In genomic region chr9:125272697-125273096, GRCh38 we compare ENCODE assay signal across 15 cellular contexts. TPM values are rescaled to one million over a fixed set of nuclear protein-coding genes. Genes with fewer than 3 reads are reported as not detected.
DNase-seq lines count a peak whose midpoint lies in the region; ATAC-seq and TF ChIP-seq lines count a peak whose summit lies in the region.
"Had no signal": no experiment of that assay in that cellular context is flagged by ENCODE, and none has a peak within 500 bp of the region (broad histone marks: within the 10 kb centered on the region; RNA-seq: fewer than 3 reads in every experiment).

No MANE protein-coding gene starts in this region.

- WGBS in mesenchymal stem cell: 95% methylated on average over 2 of the region's 3 CpGs

- intact Hi-C loops in A673 (cut with micrococcal nuclease; ENCODE audit: unreplicated experiment): no loop called here

- CTCF ChIA-PET in A673 (lab: Charles Lee): interaction anchor here (0.6 to 0.7 kb wide), 2 partner anchors 9 to 17 kb away, joined by 4 to 7 read pairs; no protein-coding TSS in a partner anchor

- POLR2A ChIA-PET in A673 (lab: Charles Lee; ENCODE audit: low non-redundant PET): no interaction called here

- in situ Hi-C loops in ACHN (cut with HindIII; ENCODE audit: low pct_ligation_motif_present, low pct_unique_long_range_greater_than_20kb, low sequenced_read_pairs): no loop called here

- no peak overlapping the region for H3K18ac ChIP-seq in mesenchymal stem cell (ENCODE audit: low read depth in 1 of 2, low read length in 2 of 2)

- H2AK5ac ChIP-seq in mesenchymal stem cell (ENCODE audit: low read length, severe bottlenecking): no peak overlapping the region

- H3K9ac ChIP-seq in HUES48 (ENCODE audit: low read depth, low read length) (no peak overlapping the region; the same call in 1 of the 2 replicates), mesenchymal stem cell (ENCODE audit: low read length) (no peak overlapping the region)
- H3K9ac ChIP-seq: BLaER1, neural progenitor cell had no signal

- H3K27me3 ChIP-seq in A673 (replicated peaks; ENCODE audit: insufficient read depth, low read depth, low read length, poor library complexity) (no peaks in the 10 kb centered on the region), HUES48 (ENCODE audit: control insufficient read depth, insufficient read depth, low read length) (no peaks in the 10 kb centered on the region), mesenchymal stem cell (ENCODE audit: control insufficient read depth in 1 of 2, insufficient read depth in 1 of 2, low read length in 2 of 2) (no peaks in the 10 kb centered on the region)
- H3K27me3 ChIP-seq: BLaER1, neural progenitor cell had no signal

- no peak overlapping the region for H2BK15ac ChIP-seq in mesenchymal stem cell (ENCODE audit: low read depth, poor library complexity, severe bottlenecking)

- no peak overlapping the region for H3K4me3 ChIP-seq in A673 (ENCODE audit: low read depth, low read length, poor library complexity, severe bottlenecking)
- no peak overlapping the region for H3K4me3 ChIP-seq in HUES48 (ENCODE audit: low read depth, low read length)
- H3K4me3 ChIP-seq in mesenchymal stem cell (ENCODE audit: insufficient read depth in 1 of 2, low read depth in 1 of 2, low read length in 2 of 2): no peak overlapping the region
- H3K4me3 ChIP-seq: BLaER1, neural progenitor cell had no signal

- no peak for DNase-seq in A673 (ENCODE audit: low spot score)
- peak; percentile 52 for DNase-seq in dedifferentiated amniotic fluid mesenchymal stem cell (ENCODE audit: extremely low spot score)
- peak; percentile 34 for DNase-seq in mesenchymal stem cell
- DNase-seq in NCI-H2107 (lab: John Stamatoyannopoulos, UW): no peak
- DNase-seq in ACHN: no peak
- DNase-seq: amniotic stem cell; endodermal cell; H7; NCI-H1105; stimulated activated CD4-positive, alpha-beta T cell treated with anti-CD3 and anti-CD28 coated beads, Interleukin-2, amount 100 ng/mL, for 48 hours had no signal

- H3K4me1 ChIP-seq in A673 (ENCODE audit: insufficient read depth, low read length, poor library complexity, severe bottlenecking) (peaks cover 6% of the 10 kb centered on the region), HUES48 (ENCODE audit: control insufficient read depth, insufficient read depth, low read length) (peaks cover 29% of the 10 kb centered on the region), mesenchymal stem cell (ENCODE audit: control insufficient read depth, insufficient read depth, low read depth, low read length) (peaks cover 16% of the 10 kb centered on the region)
- H3K4me1 ChIP-seq: neural progenitor cell had no signal

- no peak overlapping the region for H3K4ac ChIP-seq in mesenchymal stem cell (ENCODE audit: low read depth in 1 of 2, low read length in 2 of 2)

- H3K27ac ChIP-seq in A673 (ENCODE audit: low read depth, low read length, poor library complexity, severe bottlenecking) (peak overlapping the region; percentile 35), HUES48 (ENCODE audit: low read depth, low read length) (peak overlapping the region; percentile 1), mesenchymal stem cell (ENCODE audit: low read length, poor library complexity, severe bottlenecking) (peak overlapping the region; percentile 74)
- H3K27ac ChIP-seq: BLaER1, neural progenitor cell had no signal

- H3K23ac ChIP-seq in mesenchymal stem cell (ENCODE audit: low read length in 2 of 2): no peak overlapping the region

- no peak overlapping the region for H3K14ac ChIP-seq in mesenchymal stem cell (ENCODE audit: low read length in 2 of 2)

- ATAC-seq in HG02610 (IDR thresholded peaks at IDR 0.05; ENCODE audit: unreplicated experiment) (no peak), HG03354 (IDR thresholded peaks at IDR 0.05; ENCODE audit: poor library complexity, severe bottlenecking, unreplicated experiment) (no peak)

- H3K9me3 ChIP-seq in A673 (ENCODE audit: low read depth, low read length, poor library complexity, severe bottlenecking) (no peaks in the 10 kb centered on the region), HUES48 (ENCODE audit: control insufficient read depth, insufficient read depth, low read length) (no peaks in the 10 kb centered on the region), mesenchymal stem cell (ENCODE audit: control insufficient read depth, low read length) (no peaks in the 10 kb centered on the region)
- H3K9me3 ChIP-seq: BLaER1 had no signal

- H4K91ac ChIP-seq in mesenchymal stem cell (ENCODE audit: low read length): no peak overlapping the region

- no peak overlapping the region for H4K8ac ChIP-seq in mesenchymal stem cell (ENCODE audit: low read length)

- no peak overlapping the region for H2BK12ac ChIP-seq in mesenchymal stem cell (ENCODE audit: low read length in 2 of 2)

- H2BK5ac ChIP-seq in mesenchymal stem cell (ENCODE audit: low read depth, low read length, poor library complexity, severe bottlenecking): no peak overlapping the region

- TF ChIP-seq CTCF in A673 (conservative IDR thresholded peaks at IDR 0.05; ENCODE audit: low read depth, low read length): no peak

- H3K36me3 ChIP-seq in A673 (ENCODE audit: insufficient read depth, low read length, poor library complexity, severe bottlenecking) (no peaks in the 10 kb centered on the region), HUES48 (ENCODE audit: control insufficient read depth, insufficient read depth, low read length) (no peaks in the 10 kb centered on the region), mesenchymal stem cell (ENCODE audit: control insufficient read depth in 1 of 2, insufficient read depth in 2 of 2, low read depth in 1 of 2, low read length in 2 of 2) (no peaks in the 10 kb centered on the region)
- H3K36me3 ChIP-seq: neural progenitor cell had no signal

- no peak overlapping the region for H2AFZ ChIP-seq in mesenchymal stem cell (ENCODE audit: low read depth, low read length)
- H2AFZ ChIP-seq: neural progenitor cell had no signal

- BruUV-seq in A673 (replicated peaks; lab: Mats Ljungman, UMichigan): no TSS peak

- H3K4me2 ChIP-seq in mesenchymal stem cell (ENCODE audit: low read length, poor library complexity, severe bottlenecking): no peak overlapping the region
- H3K4me2 ChIP-seq: BLaER1, neural progenitor cell had no signal

- peaks cover 1% of the 10 kb centered on the region for H3K79me1 ChIP-seq in mesenchymal stem cell (replicated peaks; ENCODE audit: low read length, poor library complexity, severe bottlenecking)

- no peak overlapping the region for H2BK120ac ChIP-seq in mesenchymal stem cell (ENCODE audit: low read depth, low read length)

RNA-seq across cellular contexts. Expression of gene GAPVD1, which starts 11.1 kb away (rescaled TPM):
- total RNA-seq in A673 (2021): 55.3 and 58.2 TPM in 2 replicates
- 19.1 TPM for polyA plus RNA-seq in mesenchymal stem cell (2013, experiment 1 of 2)
- polyA plus RNA-seq in mesenchymal stem cell (2013, experiment 2 of 2): 18.8 TPM

RNA-seq across cellular contexts. Expression of gene HSPA5, which starts 31.6 kb away (rescaled TPM):
- total RNA-seq in A673 (2021): 260 and 290 TPM in 2 replicates
- polyA plus RNA-seq in mesenchymal stem cell (2013, experiment 1 of 2): 408 TPM
- 401 TPM for polyA plus RNA-seq in mesenchymal stem cell (2013, experiment 2 of 2)

Comparison
In these comparisons a context has a peak if more than half of its experiments do, and no peak if none do; other contexts are left out.
1. DNase-seq: peak in dedifferentiated amniotic fluid mesenchymal stem cell (single experiment) and mesenchymal stem cell (single experiment); none in A673 (single experiment), NCI-H2107 (single experiment) and ACHN (single experiment).
2. H3K27ac ChIP-seq: peak in every context shown above with its lines; median percentile 74 in mesenchymal stem cell; 35 in A673; 1 in HUES48.